Comparison of ENCODE assay signal across 8 cellular contexts in genomic region chrX:8743126-8743732, GRCh38. TPM values are rescaled to one million over a fixed set of nuclear protein-coding genes. Genes with fewer than 3 reads are reported as not detected.
A peak's percentile ranks its signal among the peaks of the same experiment; 100 is the strongest.
DNase-seq lines count a peak whose midpoint lies in the region; ATAC-seq and TF ChIP-seq lines count a peak whose summit lies in the region.

No MANE protein-coding gene starts in this region.

- no peaks in the 10 kb centered on the region for H3K9me3 ChIP-seq in spleen

- TF ChIP-seq CTCF in foreskin keratinocyte (conservative IDR thresholded peaks at IDR 0.05) (peak; percentile 75), spleen (IDR thresholded peaks at IDR 0.05 in 8 of 11, conservative IDR thresholded peaks at IDR 0.05 in 3 of 11) (peak; percentile 17 to 72 (median 54))

- DNase-seq in AG20443 (ENCODE audit: low spot score) (peak; percentile 43), NCI-H345 treated with DMSO at 0.1 percent for 48 hours (lab: John Stamatoyannopoulos, UW; ENCODE audit: unreplicated experiment) (peak; percentile 6), activated T-cell treated with anti-CD3 and anti-CD28 coated beads for 4 hours (peak; percentile 44), foreskin keratinocyte (no peak), spleen (peak; percentile 85)

- H3K27me3 ChIP-seq in foreskin keratinocyte (no peaks in the 10 kb centered on the region), spleen (replicated peaks in 1 of 7) (peaks cover 0 to 19% (median 0%) of the 10 kb centered on the region in 7 donors)

- no peak overlapping the region for H3K27ac ChIP-seq in foreskin keratinocyte
- no peak overlapping the region for H3K27ac ChIP-seq in spleen

- H3K36me3 ChIP-seq in spleen = no peaks in the 10 kb centered on the region

- intact Hi-C loops in spleen (cut with DNase I; ENCODE audit: low total_unique reads) = no loop called here

- peak; percentile 57 for ATAC-seq in GM18517 (IDR thresholded peaks at IDR 0.05; ENCODE audit: unreplicated experiment)
- ATAC-seq in foreskin keratinocyte = peak; percentile 61
- ATAC-seq in GM21737 (IDR thresholded peaks at IDR 0.05; ENCODE audit: unreplicated experiment) = no peak
- ATAC-seq in HG03045 (IDR thresholded peaks at IDR 0.05; ENCODE audit: unreplicated experiment) = no peak

- H3K4me3 ChIP-seq in spleen = no peak overlapping the region

- no peaks in the 10 kb centered on the region for H3K4me1 ChIP-seq in foreskin keratinocyte
- no peaks in the 10 kb centered on the region for H3K4me1 ChIP-seq in spleen

- WGBS in spleen, 5 donors = 66 to 72% (median 71%) methylated on average over 11 of the region's 11 CpGs

- TF ChIP-seq POLR2A in spleen (IDR thresholded peaks at IDR 0.05) = no peak

RNA-seq across cellular contexts. Expression of gene ANOS1, which starts 11.3 kb away (rescaled TPM):
- 3.0 and 4.3 TPM in 2 replicates for total RNA-seq in foreskin keratinocyte
- 1.5 and 1.7 TPM in 2 replicates for polyA plus RNA-seq in foreskin keratinocyte
- 1 to 10 TPM in 5 of 7 donors, under 1 TPM in 2; 0.64 to 3.9 (median 1.2) TPM for total RNA-seq in spleen
- under 1 TPM; 0.26 to 0.74 (median 0.38) TPM for polyA plus RNA-seq in spleen

RNA-seq across cellular contexts. Expression of gene FAM9A, which starts 58.0 kb away (rescaled TPM):
- not detected in 2 replicates for total RNA-seq in foreskin keratinocyte
- polyA plus RNA-seq in foreskin keratinocyte = not detected in 2 replicates
- total RNA-seq in spleen = not detected
- polyA plus RNA-seq in spleen = not detected

Comparison
In these comparisons a context has a peak if more than half of its experiments do, and no peak if none do; other contexts are left out.
1. DNase-seq: peak in AG20443 (single experiment), NCI-H345 treated with DMSO at 0.1 percent for 48 hours (single experiment), activated T-cell treated with anti-CD3 and anti-CD28 coated beads for 4 hours (single experiment) and spleen (single experiment); none in foreskin keratinocyte (0 of 2).
2. ATAC-seq: peak in GM18517 (single experiment) and foreskin keratinocyte (single experiment); none in GM21737 (single experiment) and HG03045 (single experiment).